In genomic region chr20:33789109-33789857, GRCh38 we compare ENCODE assay signal across 9 cellular contexts. TPM values are rescaled to one million over a fixed set of nuclear protein-coding genes. Genes with fewer than 3 reads are reported as not detected.
DNase-seq lines count a peak whose midpoint lies in the region; ATAC-seq, FAIRE-seq and TF ChIP-seq lines count a peak whose summit lies in the region.
"Had no signal": no experiment of that assay in that cellular context is flagged by ENCODE, and none has a peak within 500 bp of the region (broad histone marks: within the 10 kb centered on the region; RNA-seq: fewer than 3 reads in every experiment).

No MANE protein-coding gene starts in this region.

- H3K4me3 Mint-ChIP-seq in T-helper 17 cell: no peak overlapping the region

- H3K9me3 ChIP-seq in T-helper 17 cell (ENCODE audit: control insufficient read depth, low read length, poor library complexity, severe bottlenecking) (no peaks in the 10 kb centered on the region), small intestine (ENCODE audit: control insufficient read depth, low read depth) (no peaks in the 10 kb centered on the region)
- H3K9me3 ChIP-seq: ovary had no signal

- DNase-seq in H54 (ENCODE audit: insufficient read length, low spot score) (peak; percentile 97), T-helper 17 cell (no peak), left cardiac atrium (peak; percentile 70), small intestine (peak; percentile 100), germinal center (ENCODE audit: low spot score) (no peak), GM19240 (ENCODE audit: insufficient read length, low spot score) (no peak)

- no peaks in the 10 kb centered on the region for H3K27me3 ChIP-seq in small intestine (ENCODE audit: control insufficient read depth in 2 of 2, insufficient read depth in 2 of 2, low read length in 2 of 2)
- H3K27me3 ChIP-seq: ovary had no signal

- H3K4me1 ChIP-seq in small intestine (ENCODE audit: control insufficient read depth in 2 of 2, insufficient read depth in 1 of 2, low read depth in 1 of 2, low read length in 1 of 2): peaks cover 0 to 5% of the 10 kb centered on the region in 2 donors

- H3K27ac Mint-ChIP-seq in T-helper 17 cell: peak overlapping the region; percentile 43

- ATAC-seq in T-helper 17 cell (no peak), left cardiac atrium (peak; percentile 72 to 88), HG03460 (IDR thresholded peaks at IDR 0.05; ENCODE audit: unreplicated experiment) (no peak), GM19395 (IDR thresholded peaks at IDR 0.05; ENCODE audit: unreplicated experiment) (no peak)

- H3K36me3 Mint-ChIP-seq in T-helper 17 cell (ENCODE audit: low read depth): peaks cover 5% of the 10 kb centered on the region

- TF ChIP-seq POLR2A in H54 (IDR thresholded peaks at IDR 0.05; ENCODE audit: low read depth, low read length): 0 out of 2 replicates have a peak, but pooled peaks have one; percentile 5

- no peak overlapping the region for H3K4me3 ChIP-seq in small intestine (ENCODE audit: low read depth in 1 of 2, low read length in 2 of 2)
- H3K4me3 ChIP-seq: ovary had no signal

- no peaks in the 10 kb centered on the region for H3K27me3 Mint-ChIP-seq in T-helper 17 cell

- no peaks in the 10 kb centered on the region for H3K36me3 ChIP-seq in small intestine (ENCODE audit: control insufficient read depth in 2 of 2, insufficient read depth in 2 of 2, low read length in 2 of 2)
- H3K36me3 ChIP-seq: ovary had no signal

- intact Hi-C loops in left cardiac atrium (cut with DNase I): loop anchor here in 1 of 2 donors (10.0 kb wide), 1 partner anchor 276 kb away; no protein-coding TSS in a partner anchor

- peak overlapping the region; percentile 91 to 97 for H3K27ac ChIP-seq in small intestine (ENCODE audit: low read depth in 1 of 2, low read length in 1 of 2)
- H3K27ac ChIP-seq: ovary had no signal

- peaks cover 17% of the 10 kb centered on the region for H3K4me1 Mint-ChIP-seq in T-helper 17 cell

- 54 to 78% (median 76%) methylated on average over 11 of the region's 11 CpGs for WGBS in small intestine, 3 donors

- FAIRE-seq in H54 (lab: Jason Lieb, UNC) (peak; percentile 82), small intestine (lab: Jason Lieb, UNC) (no peak)

RNA-seq across cellular contexts. Expression of gene CHMP4B, which starts 21.9 kb away (rescaled TPM):
- total RNA-seq in T-helper 17 cell (10 to 100 TPM; 48.6 to 50.6 TPM), left cardiac atrium (10 to 100 TPM; 82.2 to 97.7 TPM)
- polyA plus RNA-seq in small intestine: 100 to 1,000 TPM; 147 to 218 (median 199) TPM

RNA-seq across cellular contexts. Expression of gene ZNF341, which starts 57.5 kb away (rescaled TPM):
- total RNA-seq in T-helper 17 cell: 1 to 10 TPM; 4.0 to 4.2 TPM
- total RNA-seq in left cardiac atrium: 1 to 10 TPM; 1.1 to 2.0 TPM
- 1 to 10 TPM; 3.2 to 4.4 (median 3.6) TPM for polyA plus RNA-seq in small intestine

Comparison
In these comparisons a context has a peak if more than half of its experiments do, and no peak if none do; other contexts are left out.
1. DNase-seq: peak in H54 (single experiment), left cardiac atrium (single experiment) and small intestine (single experiment); none in T-helper 17 cell (0 of 3), germinal center (single experiment) and GM19240 (single experiment).
2. ATAC-seq: peak in left cardiac atrium (2 of 2); none in T-helper 17 cell (single experiment), HG03460 (single experiment) and GM19395 (single experiment).